In genomic region chr13:61188057-61188456, GRCh38 we compare ENCODE assay signal across 8 cellular contexts.
"Had no signal": no experiment of that assay in that cellular context is flagged by ENCODE, and none has a peak within 500 bp of the region (broad histone marks: within the 10 kb centered on the region; RNA-seq: fewer than 3 reads in every experiment).

No MANE protein-coding gene starts in this region.

- FAIRE-seq: G401.6, GM12878, GM12891, GM12892, GM18507, GM19239 had no signal

- H3K4me3 ChIP-seq: GM12878 had no signal

- DNase-seq: GDM1, GF-D8 had no signal

- ATAC-seq: GM12878 had no signal
